Comparison of ENCODE assay signal across 20 cellular contexts in genomic region chr14:95189400-95190162, GRCh38. TPM values are rescaled to one million over a fixed set of nuclear protein-coding genes. Genes with fewer than 3 reads are reported as not detected.
DNase-seq lines count a peak whose midpoint lies in the region; ATAC-seq and TF ChIP-seq lines count a peak whose summit lies in the region.
"Had no signal": no experiment of that assay in that cellular context is flagged by ENCODE, and none has a peak within 500 bp of the region (broad histone marks: within the 10 kb centered on the region; RNA-seq: fewer than 3 reads in every experiment).

No MANE protein-coding gene starts in this region.

- 0 out of 2 replicates have a peak, but pooled peaks cover 2% of the 10 kb centered on the region for H3K4me1 ChIP-seq in H9 (ENCODE audit: insufficient read depth, low read length)
- H3K4me1 ChIP-seq in GM23338 (ENCODE audit: insufficient read depth) = no peaks in the 10 kb centered on the region

- peak; percentile 90 for DNase-seq in DMS79 (lab: John Stamatoyannopoulos, UW)
- DNase-seq in NCI-H128 (lab: John Stamatoyannopoulos, UW; ENCODE audit: unreplicated experiment) = peak; percentile 15
- DNase-seq in astrocyte of the spinal cord (ENCODE audit: low read depth, low spot score) = peak; percentile 3
- DNase-seq in mesothelial cell of epicardium (ENCODE audit: low spot score in 2 of 2, unreplicated experiment in 2 of 2) = no peak
- DNase-seq in H9 = no peak
- no peak for DNase-seq in GM23338 (ENCODE audit: low spot score)
- DNase-seq: activated CD4-positive, alpha-beta T cell treated with anti-CD3 and anti-CD28 coated beads for 36 hours; cerebellar nuclear complex; heart left ventricle; mammary epithelial cell; nephron progenitor cell; PC-3; psoas muscle; stimulated activated CD4-positive, alpha-beta T cell treated with anti-CD3 and anti-CD28 coated beads, Interleukin-4, amount 100 ng/mL, for 4 hours; substantia nigra; T1000 had no signal

- H2BK5ac ChIP-seq in H9 (ENCODE audit: insufficient read length, low read length) = no peak overlapping the region

- H3K4me3 ChIP-seq in astrocyte of the spinal cord (ENCODE audit: low read depth, low read length) (no peak overlapping the region), GM23338 (no peak overlapping the region)
- H3K4me3 ChIP-seq: heart left ventricle, psoas muscle, vagina had no signal

- H3K36me3 Mint-ChIP-seq in mesothelial cell of epicardium (peaks cover 70% of the 10 kb centered on the region), H9 (ENCODE audit: insufficient read depth in 1 of 3, low read depth in 3 of 3) (peaks cover 4 to 17% (median 5%) of the 10 kb centered on the region in 3 experiments; a peak in 5 of 7 replicates), GM23338 (ENCODE audit: low read depth) (peaks cover 4% of the 10 kb centered on the region; the same call in 2 of the 3 replicates)

- no peak overlapping the region for H2BK15ac ChIP-seq in H9 (ENCODE audit: low read depth, low read length)

- H2BK20ac ChIP-seq in H9 (ENCODE audit: low read depth, low read length, poor library complexity, severe bottlenecking) = no peak overlapping the region

- H3K4me3 Mint-ChIP-seq in mesothelial cell of epicardium (no peak overlapping the region), H9 (no peak overlapping the region), GM23338 (no peak overlapping the region)
- H3K4me3 Mint-ChIP-seq: activated CD4-positive, alpha-beta T cell treated with anti-CD3 and anti-CD28 coated beads for 36 hours; activated T-helper 17 cell treated with anti-CD3 and anti-CD28 coated beads, Interleukin-2, amount 50 U/mL, for 72 hours; nephron progenitor cell had no signal

- H4K20me1 ChIP-seq in H9 (ENCODE audit: control insufficient read depth, insufficient read depth, insufficient read length) (no peaks in the 10 kb centered on the region), GM23338 (replicated peaks; ENCODE audit: insufficient read depth) (no peaks in the 10 kb centered on the region)

- H3K27me3 Mint-ChIP-seq in mesothelial cell of epicardium (ENCODE audit: low read depth) (peaks cover 1% of the 10 kb centered on the region), H9 (ENCODE audit: low read depth) (peaks cover 4% of the 10 kb centered on the region), GM23338 (ENCODE audit: insufficient read depth, low read depth, poor library complexity) (peaks cover 3% of the 10 kb centered on the region)

- H3K36me3 ChIP-seq in GM23338 (ENCODE audit: insufficient read depth) = peaks cover 4% of the 10 kb centered on the region; the same call in 1 of the 2 replicates

- H2AFZ ChIP-seq in H9 (ENCODE audit: low read length) = no peak overlapping the region
- H2AFZ ChIP-seq in GM23338 = no peak overlapping the region

- no peaks in the 10 kb centered on the region for H3K79me1 ChIP-seq in H9 (ENCODE audit: insufficient read depth, low read depth, low read length, poor library complexity, severe bottlenecking)

- H4K91ac ChIP-seq in H9 (ENCODE audit: insufficient read length, low read depth, low read length) = no peak overlapping the region

- no peaks in the 10 kb centered on the region for H3K79me2 ChIP-seq in H9 (ENCODE audit: insufficient read depth, low read length)
- no peaks in the 10 kb centered on the region for H3K79me2 ChIP-seq in GM23338 (replicated peaks; ENCODE audit: insufficient read depth)

- no peak overlapping the region for H3K23ac ChIP-seq in H9 (ENCODE audit: insufficient read length, low read depth, low read length)

- no peak overlapping the region for H3K4ac ChIP-seq in H9 (ENCODE audit: low read depth, low read length)

- no peak overlapping the region for H3K18ac ChIP-seq in H9 (ENCODE audit: insufficient read length, low read depth, low read length)

- ATAC-seq in HG03139 (IDR thresholded peaks at IDR 0.05; ENCODE audit: unreplicated experiment) = no peak
- no peak for ATAC-seq in HG03378 (IDR thresholded peaks at IDR 0.05; ENCODE audit: unreplicated experiment)
- ATAC-seq in GM23338 = no peak
- ATAC-seq: activated CD4-positive, alpha-beta T cell treated with anti-CD3 and anti-CD28 coated beads for 36 hours; activated T-helper 17 cell treated with anti-CD3 and anti-CD28 coated beads, Interleukin-2, amount 50 U/mL, for 72 hours; PC-3 had no signal

- no peaks in the 10 kb centered on the region; the same call in 1 of the 2 replicates for H3K9me2 ChIP-seq in GM23338 (ENCODE audit: insufficient read depth)

- H3T11ph ChIP-seq in H9 (ENCODE audit: low read length) = no peak overlapping the region

- no peaks in the 10 kb centered on the region for H3K23me2 ChIP-seq in H9 (ENCODE audit: insufficient read length, low read depth, low read length, poor library complexity, severe bottlenecking)

- H3K9me3 Mint-ChIP-seq in mesothelial cell of epicardium (peaks cover 12% of the 10 kb centered on the region), H9 (peaks cover 10 to 17% of the 10 kb centered on the region in 2 experiments; a peak in 4 of 5 replicates), GM23338 (peaks cover 16% of the 10 kb centered on the region; the same call in 2 of the 3 replicates)
- H3K9me3 Mint-ChIP-seq: activated T-helper 17 cell treated with anti-CD3 and anti-CD28 coated beads, Interleukin-2, amount 50 U/mL, for 72 hours had no signal

- H3K27me3 ChIP-seq in H9 (ENCODE audit: insufficient read depth, low read length) (no peaks in the 10 kb centered on the region), GM23338 (ENCODE audit: insufficient read depth) (no peaks in the 10 kb centered on the region)
- H3K27me3 ChIP-seq: vagina had no signal

- in situ Hi-C loops in astrocyte of the spinal cord (cut with HindIII; ENCODE audit: low sequenced_read_pairs) = no loop called here

- no peak overlapping the region for H2BK12ac ChIP-seq in H9 (ENCODE audit: insufficient read length, low read depth, low read length)

- H3K27ac ChIP-seq in H9 (ENCODE audit: insufficient read length, low read depth, low read length) (no peak overlapping the region), GM23338 (ENCODE audit: low read depth) (no peak overlapping the region)
- H3K27ac ChIP-seq: psoas muscle, vagina had no signal

- no peak overlapping the region for H2BK120ac ChIP-seq in H9 (ENCODE audit: low read depth, low read length, poor library complexity, severe bottlenecking)

- no peak overlapping the region for H4K5ac ChIP-seq in H9 (ENCODE audit: insufficient read length, low read depth, low read length)

- H3K4me1 Mint-ChIP-seq in mesothelial cell of epicardium = peaks cover 22% of the 10 kb centered on the region
- H3K4me1 Mint-ChIP-seq in H9 = peaks cover 0 to 11% of the 10 kb centered on the region in 2 experiments; a peak in 3 of 4 replicates
- peaks cover 7% of the 10 kb centered on the region; the same call in 2 of the 3 replicates for H3K4me1 Mint-ChIP-seq in GM23338
- H3K4me1 Mint-ChIP-seq: activated T-helper 17 cell treated with anti-CD3 and anti-CD28 coated beads, Interleukin-2, amount 50 U/mL, for 72 hours had no signal

- no peak overlapping the region for H3K9ac ChIP-seq in H9 (ENCODE audit: extremely low read depth, insufficient read length, low read length)

- H2AK5ac ChIP-seq in H9 (ENCODE audit: insufficient read length, low read length) = no peak overlapping the region

- no peaks in the 10 kb centered on the region for H3K9me3 ChIP-seq in H9 (ENCODE audit: control insufficient read depth, low read depth, low read length)
- H3K9me3 ChIP-seq: vagina had no signal

- peak overlapping the region; percentile 57 for H3K27ac Mint-ChIP-seq in mesothelial cell of epicardium
- H3K27ac Mint-ChIP-seq in H9 = no peak overlapping the region
- H3K27ac Mint-ChIP-seq in GM23338 = no peak overlapping the region
- H3K27ac Mint-ChIP-seq: activated CD4-positive, alpha-beta T cell treated with anti-CD3 and anti-CD28 coated beads for 36 hours; activated T-helper 17 cell treated with anti-CD3 and anti-CD28 coated beads, Interleukin-2, amount 50 U/mL, for 72 hours had no signal

- no peak overlapping the region for H3K56ac ChIP-seq in H9 (ENCODE audit: insufficient read length, low read depth, low read length)

- no peak overlapping the region for H3K4me2 ChIP-seq in H9 (ENCODE audit: insufficient read depth, insufficient read length, low read length)
- H3K4me2 ChIP-seq in GM23338 = no peak overlapping the region

- no CpG with 5 or more reads among the region's 6 CpGs for WGBS in H9 (ENCODE audit: extremely low coverage, insufficient read length, low lambda C conversion rate)

- H3F3A ChIP-seq in GM23338 (replicated peaks; ENCODE audit: low read depth) = no peaks in the 10 kb centered on the region

- TF ChIP-seq CTCF in astrocyte of the spinal cord (IDR thresholded peaks at IDR 0.05; ENCODE audit: low read depth, low read length) (no peak), mesothelial cell of epicardium (IDR thresholded peaks at IDR 0.05; ENCODE audit: unreplicated experiment) (no peak), H9 (conservative IDR thresholded peaks at IDR 0.05) (no peak), GM23338 (conservative IDR thresholded peaks at IDR 0.05; ENCODE audit: low read depth in 2 of 2) (no peak)

- no peak overlapping the region for H4K8ac ChIP-seq in H9 (replicated peaks; ENCODE audit: insufficient read length, low read depth, low read length)

- H3K14ac ChIP-seq in H9 (ENCODE audit: insufficient read depth, low read length) = no peak overlapping the region

TF ChIP-seq in GM23338, 12 proteins besides CTCF, POLR2A, EP300 and RAD21 (continues in another document):
- TF ChIP-seq POLR2AphosphoS5 (IDR thresholded peaks at IDR 0.05; ENCODE audit: low read depth) = no peak
- no peak for TF ChIP-seq STAT1 (IDR thresholded peaks at IDR 0.05; ENCODE audit: unreplicated experiment)
- no peak for TF ChIP-seq EZH2 (IDR thresholded peaks at IDR 0.05; ENCODE audit: low read depth, unreplicated experiment)

RNA-seq across cellular contexts. Expression of gene DICER1, which starts 32.3 kb away (rescaled TPM):
- 148 to 155 TPM (median 155 TPM) in 3 replicates for total RNA-seq in mesothelial cell of epicardium
- 57.0 and 59.4 TPM in 2 replicates for total RNA-seq in H9 (2021)
- 52.6 and 59.2 TPM in 2 replicates for total RNA-seq in GM23338 (2014; rRNA removed; shearing (Covaris generic))
- 17.6 and 21.4 TPM in 2 replicates for polyA plus RNA-seq in GM23338 (2016; fragmentation: Nextera tagmentation; extraction: Ambion mirVana)

Comparison
In these comparisons a context has a peak if more than half of its experiments do, and no peak if none do; other contexts are left out.
1. DNase-seq: peak in DMS79 (single experiment), NCI-H128 (single experiment) and astrocyte of the spinal cord (single experiment); none in mesothelial cell of epicardium (0 of 2), H9 (single experiment) and GM23338 (single experiment).